1 cellular context compared by ENCODE assay signal in the genomic region with DNA sequence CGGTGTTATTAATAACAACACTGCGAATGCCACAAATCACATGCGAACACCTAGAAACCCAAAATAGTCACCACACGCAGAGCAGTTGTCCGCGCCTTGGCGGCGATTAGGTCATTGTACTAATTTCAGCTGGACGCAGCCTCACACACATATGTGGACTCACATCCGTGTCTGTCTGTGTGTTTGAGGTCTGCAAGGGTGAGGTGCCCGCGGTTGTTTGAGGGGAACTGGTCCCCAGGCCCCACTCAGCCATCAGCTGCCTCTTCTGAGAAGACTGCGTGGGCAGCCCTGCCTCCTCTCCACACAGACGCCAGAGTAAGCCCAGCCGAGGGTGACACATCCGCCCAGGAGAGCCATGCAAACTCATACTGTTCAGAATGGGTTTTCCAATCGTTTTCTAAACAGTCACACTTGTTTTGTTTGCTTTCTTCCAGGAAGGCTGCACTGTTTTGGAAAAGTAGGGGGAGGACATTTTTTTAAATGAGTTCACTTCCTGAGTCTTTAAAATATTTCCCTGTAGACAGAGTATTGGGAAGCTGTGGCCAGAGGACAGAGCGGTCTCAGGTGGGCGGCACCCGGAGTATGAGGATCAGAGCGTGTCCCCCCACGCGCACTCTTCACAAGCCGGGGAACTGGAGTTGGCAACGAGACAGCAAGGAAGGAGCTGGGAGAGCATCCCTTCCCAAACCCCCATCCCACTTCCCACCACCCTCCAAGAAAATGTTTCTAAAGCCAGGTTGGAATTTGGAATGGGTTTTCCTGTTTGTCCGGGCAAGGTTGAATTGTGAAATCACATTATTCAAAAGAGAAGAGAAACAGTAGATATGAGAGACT.
TF ChIP-seq lines count a peak whose summit lies in the region.

No MANE protein-coding gene starts in this region.

TF ChIP-seq in HepG2, 621 proteins besides CTCF, POLR2A, EP300 and RAD21 (continued from another document and continues in another):
- no peak for TF ChIP-seq ZSCAN5A (CRISPR knock-in tag; IDR thresholded peaks at IDR 0.05; ENCODE audit: borderline replicate concordance)
- TF ChIP-seq ARHGAP35 (CRISPR knock-in tag; IDR thresholded peaks at IDR 0.05; ENCODE audit: borderline replicate concordance) = no peak; the same call in 1 of the 2 replicates
- TF ChIP-seq, protein P1, sequence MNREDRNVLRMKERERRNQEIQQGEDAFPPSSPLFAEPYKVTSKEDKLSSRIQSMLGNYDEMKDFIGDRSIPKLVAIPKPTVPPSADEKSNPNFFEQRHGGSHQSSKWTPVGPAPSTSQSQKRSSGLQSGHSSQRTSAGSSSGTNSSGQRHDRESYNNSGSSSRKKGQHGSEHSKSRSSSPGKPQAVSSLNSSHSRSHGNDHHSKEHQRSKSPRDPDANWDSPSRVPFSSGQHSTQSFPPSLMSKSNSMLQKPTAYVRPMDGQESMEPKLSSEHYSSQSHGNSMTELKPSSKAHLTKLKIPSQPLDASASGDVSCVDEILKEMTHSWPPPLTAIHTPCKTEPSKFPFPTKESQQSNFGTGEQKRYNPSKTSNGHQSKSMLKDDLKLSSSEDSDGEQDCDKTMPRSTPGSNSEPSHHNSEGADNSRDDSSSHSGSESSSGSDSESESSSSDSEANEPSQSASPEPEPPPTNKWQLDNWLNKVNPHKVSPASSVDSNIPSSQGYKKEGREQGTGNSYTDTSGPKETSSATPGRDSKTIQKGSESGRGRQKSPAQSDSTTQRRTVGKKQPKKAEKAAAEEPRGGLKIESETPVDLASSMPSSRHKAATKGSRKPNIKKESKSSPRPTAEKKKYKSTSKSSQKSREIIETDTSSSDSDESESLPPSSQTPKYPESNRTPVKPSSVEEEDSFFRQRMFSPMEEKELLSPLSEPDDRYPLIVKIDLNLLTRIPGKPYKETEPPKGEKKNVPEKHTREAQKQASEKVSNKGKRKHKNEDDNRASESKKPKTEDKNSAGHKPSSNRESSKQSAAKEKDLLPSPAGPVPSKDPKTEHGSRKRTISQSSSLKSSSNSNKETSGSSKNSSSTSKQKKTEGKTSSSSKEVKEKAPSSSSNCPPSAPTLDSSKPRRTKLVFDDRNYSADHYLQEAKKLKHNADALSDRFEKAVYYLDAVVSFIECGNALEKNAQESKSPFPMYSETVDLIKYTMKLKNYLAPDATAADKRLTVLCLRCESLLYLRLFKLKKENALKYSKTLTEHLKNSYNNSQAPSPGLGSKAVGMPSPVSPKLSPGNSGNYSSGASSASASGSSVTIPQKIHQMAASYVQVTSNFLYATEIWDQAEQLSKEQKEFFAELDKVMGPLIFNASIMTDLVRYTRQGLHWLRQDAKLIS (CRISPR knock-in tag; IDR thresholded peaks at IDR 0.05) = peak; percentile 97
- no peak; the same call in 1 of the 2 replicates for TF ChIP-seq NFKB2 (CRISPR knock-in tag; IDR thresholded peaks at IDR 0.05; ENCODE audit: borderline replicate concordance)
- TF ChIP-seq ZNF883 (CRISPR knock-in tag; IDR thresholded peaks at IDR 0.05; ENCODE audit: not compliant biosample characterization) = no peak
- no peak for TF ChIP-seq NFE2L2 (IDR thresholded peaks at IDR 0.05; ENCODE audit: low read length)
- TF ChIP-seq HNRNPH1 (optimal IDR thresholded peaks at IDR 0.05; ENCODE audit: low read depth, low read length) = no peak
- TF ChIP-seq DNMT3B (CRISPR knock-in tag; conservative IDR thresholded peaks at IDR 0.05) = no peak
- no peak; the same call in 1 of the 2 replicates for TF ChIP-seq SALL2 (CRISPR knock-in tag; IDR thresholded peaks at IDR 0.05)
- no peak for TF ChIP-seq HMGA1 (CRISPR knock-in tag; conservative IDR thresholded peaks at IDR 0.05)
- TF ChIP-seq CHCHD3 (CRISPR knock-in tag; IDR thresholded peaks at IDR 0.05) = no peak
- no peak for TF ChIP-seq ZNF121 (CRISPR knock-in tag; IDR thresholded peaks at IDR 0.05)
- TF ChIP-seq, protein P2, sequence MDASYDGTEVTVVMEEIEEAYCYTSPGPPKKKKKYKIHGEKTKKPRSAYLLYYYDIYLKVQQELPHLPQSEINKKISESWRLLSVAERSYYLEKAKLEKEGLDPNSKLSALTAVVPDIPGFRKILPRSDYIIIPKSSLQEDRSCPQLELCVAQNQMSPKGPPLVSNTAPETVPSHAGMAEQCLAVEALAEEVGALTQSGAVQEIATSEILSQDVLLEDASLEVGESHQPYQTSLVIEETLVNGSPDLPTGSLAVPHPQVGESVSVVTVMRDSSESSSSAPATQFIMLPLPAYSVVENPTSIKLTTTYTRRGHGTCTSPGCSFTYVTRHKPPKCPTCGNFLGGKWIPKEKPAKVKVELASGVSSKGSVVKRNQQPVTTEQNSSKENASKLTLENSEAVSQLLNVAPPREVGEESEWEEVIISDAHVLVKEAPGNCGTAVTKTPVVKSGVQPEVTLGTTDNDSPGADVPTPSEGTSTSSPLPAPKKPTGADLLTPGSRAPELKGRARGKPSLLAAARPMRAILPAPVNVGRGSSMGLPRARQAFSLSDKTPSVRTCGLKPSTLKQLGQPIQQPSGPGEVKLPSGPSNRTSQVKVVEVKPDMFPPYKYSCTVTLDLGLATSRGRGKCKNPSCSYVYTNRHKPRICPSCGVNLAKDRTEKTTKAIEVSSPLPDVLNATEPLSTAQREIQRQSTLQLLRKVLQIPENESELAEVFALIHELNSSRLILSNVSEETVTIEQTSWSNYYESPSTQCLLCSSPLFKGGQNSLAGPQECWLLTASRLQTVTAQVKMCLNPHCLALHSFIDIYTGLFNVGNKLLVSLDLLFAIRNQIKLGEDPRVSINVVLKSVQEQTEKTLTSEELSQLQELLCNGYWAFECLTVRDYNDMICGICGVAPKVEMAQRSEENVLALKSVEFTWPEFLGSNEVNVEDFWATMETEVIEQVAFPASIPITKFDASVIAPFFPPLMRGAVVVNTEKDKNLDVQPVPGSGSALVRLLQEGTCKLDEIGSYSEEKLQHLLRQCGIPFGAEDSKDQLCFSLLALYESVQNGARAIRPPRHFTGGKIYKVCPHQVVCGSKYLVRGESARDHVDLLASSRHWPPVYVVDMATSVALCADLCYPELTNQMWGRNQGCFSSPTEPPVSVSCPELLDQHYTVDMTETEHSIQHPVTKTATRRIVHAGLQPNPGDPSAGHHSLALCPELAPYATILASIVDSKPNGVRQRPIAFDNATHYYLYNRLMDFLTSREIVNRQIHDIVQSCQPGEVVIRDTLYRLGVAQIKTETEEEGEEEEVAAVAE (CRISPR knock-in tag; IDR thresholded peaks at IDR 0.05; ENCODE audit: borderline replicate concordance) = no peak; the same call in 1 of the 2 replicates
- no peak for TF ChIP-seq RELA (CRISPR knock-in tag; IDR thresholded peaks at IDR 0.05)
- no peak; the same call in 1 of the 2 replicates for TF ChIP-seq ZNF546 (CRISPR knock-in tag; conservative IDR thresholded peaks at IDR 0.05)
- TF ChIP-seq IKZF1 (IDR thresholded peaks at IDR 0.05) = no peak
- TF ChIP-seq, protein P3, sequence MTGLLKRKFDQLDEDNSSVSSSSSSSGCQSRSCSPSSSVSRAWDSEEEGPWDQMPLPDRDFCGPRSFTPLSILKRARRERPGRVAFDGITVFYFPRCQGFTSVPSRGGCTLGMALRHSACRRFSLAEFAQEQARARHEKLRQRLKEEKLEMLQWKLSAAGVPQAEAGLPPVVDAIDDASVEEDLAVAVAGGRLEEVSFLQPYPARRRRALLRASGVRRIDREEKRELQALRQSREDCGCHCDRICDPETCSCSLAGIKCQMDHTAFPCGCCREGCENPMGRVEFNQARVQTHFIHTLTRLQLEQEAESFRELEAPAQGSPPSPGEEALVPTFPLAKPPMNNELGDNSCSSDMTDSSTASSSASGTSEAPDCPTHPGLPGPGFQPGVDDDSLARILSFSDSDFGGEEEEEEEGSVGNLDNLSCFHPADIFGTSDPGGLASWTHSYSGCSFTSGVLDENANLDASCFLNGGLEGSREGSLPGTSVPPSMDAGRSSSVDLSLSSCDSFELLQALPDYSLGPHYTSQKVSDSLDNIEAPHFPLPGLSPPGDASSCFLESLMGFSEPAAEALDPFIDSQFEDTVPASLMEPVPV (CRISPR knock-in tag; IDR thresholded peaks at IDR 0.05) = no peak
- no peak for TF ChIP-seq ZNF780A (CRISPR knock-in tag; IDR thresholded peaks at IDR 0.05)
- no peak for TF ChIP-seq NR0B2 (CRISPR knock-in tag; IDR thresholded peaks at IDR 0.05)
- TF ChIP-seq GATA4 (IDR thresholded peaks at IDR 0.05; ENCODE audit: borderline replicate concordance, low read depth) = no peak
- 0 out of 2 replicates have a peak, but pooled peaks have one; percentile 35 for TF ChIP-seq HMG20A (CRISPR knock-in tag; IDR thresholded peaks at IDR 0.05; ENCODE audit: borderline replicate concordance)
- no peak for TF ChIP-seq SUZ12 (IDR thresholded peaks at IDR 0.05; ENCODE audit: low read depth, low read length)
- TF ChIP-seq KLF9 (CRISPR knock-in tag; IDR thresholded peaks at IDR 0.05; ENCODE audit: low read depth) = no peak
- no peak for TF ChIP-seq WIZ (CRISPR knock-in tag; IDR thresholded peaks at IDR 0.05)
- TF ChIP-seq HIC2 (CRISPR knock-in tag; IDR thresholded peaks at IDR 0.05; ENCODE audit: low read depth) = peak; percentile 49
- no peak for TF ChIP-seq PAX8 (CRISPR knock-in tag; IDR thresholded peaks at IDR 0.05; ENCODE audit: borderline replicate concordance)
- no peak for TF ChIP-seq ZNF10 (CRISPR knock-in tag; IDR thresholded peaks at IDR 0.05; ENCODE audit: borderline replicate concordance, low read depth)
- TF ChIP-seq, protein P4, sequence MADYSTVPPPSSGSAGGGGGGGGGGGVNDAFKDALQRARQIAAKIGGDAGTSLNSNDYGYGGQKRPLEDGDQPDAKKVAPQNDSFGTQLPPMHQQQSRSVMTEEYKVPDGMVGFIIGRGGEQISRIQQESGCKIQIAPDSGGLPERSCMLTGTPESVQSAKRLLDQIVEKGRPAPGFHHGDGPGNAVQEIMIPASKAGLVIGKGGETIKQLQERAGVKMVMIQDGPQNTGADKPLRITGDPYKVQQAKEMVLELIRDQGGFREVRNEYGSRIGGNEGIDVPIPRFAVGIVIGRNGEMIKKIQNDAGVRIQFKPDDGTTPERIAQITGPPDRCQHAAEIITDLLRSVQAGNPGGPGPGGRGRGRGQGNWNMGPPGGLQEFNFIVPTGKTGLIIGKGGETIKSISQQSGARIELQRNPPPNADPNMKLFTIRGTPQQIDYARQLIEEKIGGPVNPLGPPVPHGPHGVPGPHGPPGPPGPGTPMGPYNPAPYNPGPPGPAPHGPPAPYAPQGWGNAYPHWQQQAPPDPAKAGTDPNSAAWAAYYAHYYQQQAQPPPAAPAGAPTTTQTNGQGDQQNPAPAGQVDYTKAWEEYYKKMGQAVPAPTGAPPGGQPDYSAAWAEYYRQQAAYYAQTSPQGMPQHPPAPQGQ (CRISPR knock-in tag; IDR thresholded peaks at IDR 0.05; ENCODE audit: borderline replicate concordance) = no peak
- TF ChIP-seq TBP (CRISPR knock-in tag; IDR thresholded peaks at IDR 0.05) = no peak
- no peak for TF ChIP-seq ZNF513 (CRISPR knock-in tag; conservative IDR thresholded peaks at IDR 0.05)
- TF ChIP-seq SOX6 (IDR thresholded peaks at IDR 0.05) = no peak
- peak; percentile 71 for TF ChIP-seq SOX6 (CRISPR knock-in tag; IDR thresholded peaks at IDR 0.05)
- no peak for TF ChIP-seq MXD1 (CRISPR knock-in tag; IDR thresholded peaks at IDR 0.05)
- peak; percentile 75; the same call in 1 of the 2 replicates for TF ChIP-seq POLR2AphosphoS5 (IDR thresholded peaks at IDR 0.05; ENCODE audit: low read depth, low read length)
- 0 out of 2 replicates have a peak, but pooled peaks have one; percentile 16 for TF ChIP-seq ZNF567 (CRISPR knock-in tag; IDR thresholded peaks at IDR 0.05; ENCODE audit: borderline replicate concordance)
- TF ChIP-seq PLRG1 (conservative IDR thresholded peaks at IDR 0.05) = no peak
- TF ChIP-seq ETV5 (CRISPR knock-in tag; IDR thresholded peaks at IDR 0.05; ENCODE audit: borderline replicate concordance) = peak; percentile 64; the same call in 1 of the 2 replicates
- TF ChIP-seq BRD4 (CRISPR knock-in tag; IDR thresholded peaks at IDR 0.05) = peak; percentile 66; the same call in 1 of the 2 replicates
- no peak for TF ChIP-seq HMG20B (CRISPR knock-in tag; conservative IDR thresholded peaks at IDR 0.05)
- TF ChIP-seq CENPT (CRISPR knock-in tag; IDR thresholded peaks at IDR 0.05; ENCODE audit: low read depth) = no peak
- TF ChIP-seq REL (CRISPR knock-in tag; conservative IDR thresholded peaks at IDR 0.05) = no peak
